ENCODE assay signal across 8 cellular contexts in genomic region chr9:21030389-21031035, GRCh38. TPM values are rescaled to one million over a fixed set of nuclear protein-coding genes. Genes with fewer than 3 reads are reported as not detected.
DNase-seq lines count a peak whose midpoint lies in the region; ATAC-seq, FAIRE-seq and TF ChIP-seq lines count a peak whose summit lies in the region.

No MANE protein-coding gene starts in this region.

- CTCF ChIA-PET in A549 (lab: Yijun Ruan, JAX) = interaction anchor here (0.6 to 1.6 kb wide), 2 partner anchors 81 to 662 kb away, joined by 3 read pairs; no protein-coding TSS in a partner anchor

- no peak for TF ChIP-seq RAD21 in A549 (conservative IDR thresholded peaks at IDR 0.05 in 1 of 2, IDR thresholded peaks at IDR 0.05 in 1 of 2)

- H3F3A ChIP-seq in OCI-LY1 (ENCODE audit: insufficient read depth, low read length) = no peaks in the 10 kb centered on the region; the same call in 1 of the 2 replicates

- H3K4me3 ChIP-seq in A549 (no peak overlapping the region; the same call in 2 of the 3 replicates), OCI-LY1 (ENCODE audit: low read depth, low read length, poor library complexity, severe bottlenecking) (peak overlapping the region; percentile 89)

- H3K27ac ChIP-seq in A549 (no peak overlapping the region; a peak in 1 of 6 replicates), OCI-LY1 (ENCODE audit: low read depth, low read length, poor library complexity, severe bottlenecking) (peak overlapping the region; percentile 87)

- H3K4me3 Mint-ChIP-seq in effector memory CD8-positive, alpha-beta T cell = no peak overlapping the region
- no peak overlapping the region for H3K4me3 Mint-ChIP-seq in naive B cell

- no peaks in the 10 kb centered on the region for H4K20me1 ChIP-seq in OCI-LY1 (ENCODE audit: insufficient read depth, low read length)

- 94% methylated on average over 5 of the region's 5 CpGs for WGBS in A549 (ENCODE audit: missing lambda C conversion rate)

- POLR2A ChIA-PET in A549 (lab: Yijun Ruan, JAX) = no interaction called here

- no peaks in the 10 kb centered on the region for H3K27me3 Mint-ChIP-seq in effector memory CD8-positive, alpha-beta T cell
- no peaks in the 10 kb centered on the region for H3K27me3 Mint-ChIP-seq in naive B cell

- TF ChIP-seq EP300 in A549 (IDR thresholded peaks at IDR 0.05) = no peak

- H3K36me3 Mint-ChIP-seq in effector memory CD8-positive, alpha-beta T cell (ENCODE audit: insufficient read depth) = peaks cover 18% of the 10 kb centered on the region
- peaks cover 0 to 4% of the 10 kb centered on the region in 2 donors for H3K36me3 Mint-ChIP-seq in naive B cell

- H3K9me3 Mint-ChIP-seq in effector memory CD8-positive, alpha-beta T cell = no peaks in the 10 kb centered on the region
- H3K9me3 Mint-ChIP-seq in naive B cell = no peaks in the 10 kb centered on the region

- H3K36me3 ChIP-seq in OCI-LY1 (ENCODE audit: insufficient read depth, low read length) = peaks cover 23% of the 10 kb centered on the region; the same call in 1 of the 2 replicates

- H3K79me2 ChIP-seq in OCI-LY1 (ENCODE audit: insufficient read depth, low read length) = no peaks in the 10 kb centered on the region; the same call in 1 of the 2 replicates

- H3K27ac Mint-ChIP-seq in effector memory CD8-positive, alpha-beta T cell = no peak overlapping the region
- H3K27ac Mint-ChIP-seq in naive B cell = no peak overlapping the region

- TF ChIP-seq POLR2A in A549 (IDR thresholded peaks at IDR 0.05; ENCODE audit: low read length) = no peak

- peak; percentile 61 for FAIRE-seq in A549 (lab: Jason Lieb, UNC)

- H3K4me1 ChIP-seq in A549 = peaks cover 16% of the 10 kb centered on the region
- peaks cover 39% of the 10 kb centered on the region for H3K4me1 ChIP-seq in OCI-LY1 (ENCODE audit: insufficient read depth, low read length, severe bottlenecking)

- peaks cover 20 to 43% of the 10 kb centered on the region in 2 donors for H3K4me1 Mint-ChIP-seq in effector memory CD8-positive, alpha-beta T cell (ENCODE audit: low read depth in 2 of 2)
- H3K4me1 Mint-ChIP-seq in naive B cell = peaks cover 0 to 15% (median 0%) of the 10 kb centered on the region in 3 donors

- ATAC-seq in A549 = peak; percentile 52 to 58; a peak in 4 of 6 replicates
- ATAC-seq in GM18498 (IDR thresholded peaks at IDR 0.05; ENCODE audit: unreplicated experiment) = peak; percentile 62
- peak; percentile 47 for ATAC-seq in HG02840 (IDR thresholded peaks at IDR 0.05; ENCODE audit: low FRiP score, unreplicated experiment)
- peak; percentile 48 for ATAC-seq in effector memory CD8-positive, alpha-beta T cell (replicated peaks)
- peak; percentile 59 to 60 for ATAC-seq in naive B cell (ENCODE audit: low read depth in 2 of 2)

- no peaks in the 10 kb centered on the region for H3K27me3 ChIP-seq in OCI-LY1 (ENCODE audit: insufficient read depth, low read length)

- H3K9me3 ChIP-seq in A549 (no peaks in the 10 kb centered on the region), OCI-LY1 (ENCODE audit: low read length) (no peaks in the 10 kb centered on the region)

- peak in 1 of 2 experiments; percentile 12 for DNase-seq in A549 (ENCODE audit: low read depth in 1 of 2, low spot score in 1 of 2)
- peak; percentile 1 to 24 (median 4) for DNase-seq in effector memory CD8-positive, alpha-beta T cell
- peak; percentile 22 for DNase-seq in naive B cell
- DNase-seq in NCI-H2196 (lab: John Stamatoyannopoulos, UW; ENCODE audit: unreplicated experiment) = no peak
- no peak for DNase-seq in COR-L47 (lab: John Stamatoyannopoulos, UW)

- peak overlapping the region; percentile 82 for H3K4me2 ChIP-seq in A549
- H3K4me2 ChIP-seq in OCI-LY1 (ENCODE audit: low read length) = peak overlapping the region; percentile 89

- H3K9me2 ChIP-seq in OCI-LY1 (ENCODE audit: low read depth, low read length) = no peaks in the 10 kb centered on the region

- no peak overlapping the region for H2AFZ ChIP-seq in OCI-LY1 (ENCODE audit: low read length)

- TF ChIP-seq CTCF in A549 (IDR thresholded peaks at IDR 0.05) = no peak
- TF ChIP-seq CTCF in OCI-LY1 (IDR thresholded peaks at IDR 0.05; ENCODE audit: low read length) = no peak

- H3K9ac ChIP-seq in OCI-LY1 (ENCODE audit: low read length) = peak overlapping the region; percentile 95

TF ChIP-seq in A549, 52 proteins besides CTCF, POLR2A, EP300 and RAD21:
- no peak for TF ChIP-seq HOXB5 (CRISPR knock-in tag; IDR thresholded peaks at IDR 0.05)
- TF ChIP-seq USF2 (IDR thresholded peaks at IDR 0.05) = no peak
- TF ChIP-seq PBX3 (IDR thresholded peaks at IDR 0.05) = no peak
- no peak for TF ChIP-seq MAX (IDR thresholded peaks at IDR 0.05)
- no peak for TF ChIP-seq RNF2 (IDR thresholded peaks at IDR 0.05; ENCODE audit: borderline replicate concordance, low read depth)
- no peak for TF ChIP-seq FOSL2 (IDR thresholded peaks at IDR 0.05)
- no peak for TF ChIP-seq FOSL2 (CRISPR knock-in tag; IDR thresholded peaks at IDR 0.05)

RNA-seq across cellular contexts. Expression of gene HACD4, which starts 0.9 kb away (rescaled TPM):
- polyA plus RNA-seq in A549 (2011; rRNA removed) (4.1 and 4.4 TPM in 2 replicates), A549 (2017; fragmentation: RNase III; extraction: RNeasy Plus Mini Kit Qiagen cat#74134 plus additional on column Dnase treatment) (1.4 to 1.8 TPM (median 1.5 TPM) in 3 replicates), naive B cell (ENCODE audit: low read depth in 6 of 6) (1 to 10 TPM; 1.2 to 8.1 (median 7.3) TPM)
- 0.77 and 1.2 TPM in 2 replicates for polyA plus RNA-seq in A549 (2012; cell fraction: cytosol; rRNA removed)
- polyA plus RNA-seq in A549 (2012; cell fraction: nucleus; rRNA removed) = 0.23 and 0.37 TPM in 2 replicates
- 2.1 and 2.6 TPM in 2 replicates for polyA minus RNA-seq in A549 (2011; rRNA and poly(A)+ RNA removed)

RNA-seq across cellular contexts. Expression of gene IFNB1, which starts 47.2 kb away (rescaled TPM):
- not detected in 2 replicates for polyA plus RNA-seq in A549 (2011; rRNA removed)
- polyA plus RNA-seq in A549 (2012; cell fraction: cytosol; rRNA removed) = not detected in 2 replicates
- polyA plus RNA-seq in A549 (2012; cell fraction: nucleus; rRNA removed) = not detected in 2 replicates
- polyA plus RNA-seq in A549 (2017; fragmentation: RNase III; extraction: RNeasy Plus Mini Kit Qiagen cat#74134 plus additional on column Dnase treatment) = not detected in 3 replicates
- not detected in 2 replicates for polyA minus RNA-seq in A549 (2011; rRNA and poly(A)+ RNA removed)
- not detected for polyA plus RNA-seq in naive B cell (ENCODE audit: low read depth in 6 of 6)

Comparison
In these comparisons a context has a peak if more than half of its experiments do, and no peak if none do; other contexts are left out.
1. DNase-seq: peak in effector memory CD8-positive, alpha-beta T cell (3 of 3) and naive B cell (single experiment); none in NCI-H2196 (single experiment) and COR-L47 (single experiment).
2. Peak in every context shown above with its lines, with median percentiles within 50 percentile points of each other: ATAC-seq.